ENCODE assay signal across 1 cellular context in genomic region chr19:54971446-54971845, GRCh38. TPM values are rescaled to one million over a fixed set of nuclear protein-coding genes. Genes with fewer than 3 reads are reported as not detected.
"Had no signal": no experiment of that assay in that cellular context is flagged by ENCODE, and none has a peak within 500 bp of the region (broad histone marks: within the 10 kb centered on the region; RNA-seq: fewer than 3 reads in every experiment).

No MANE protein-coding gene starts in this region.

RNA-seq across cellular contexts. Expression of gene NLRP2, which starts 5.3 kb away (rescaled TPM):
- total RNA-seq: G401 had no signal

RNA-seq across cellular contexts. Expression of gene NLRP7, which starts 24.1 kb away (rescaled TPM):
- total RNA-seq: G401 had no signal
